Comparison of ENCODE assay signal across 7 cellular contexts in the genomic region with DNA sequence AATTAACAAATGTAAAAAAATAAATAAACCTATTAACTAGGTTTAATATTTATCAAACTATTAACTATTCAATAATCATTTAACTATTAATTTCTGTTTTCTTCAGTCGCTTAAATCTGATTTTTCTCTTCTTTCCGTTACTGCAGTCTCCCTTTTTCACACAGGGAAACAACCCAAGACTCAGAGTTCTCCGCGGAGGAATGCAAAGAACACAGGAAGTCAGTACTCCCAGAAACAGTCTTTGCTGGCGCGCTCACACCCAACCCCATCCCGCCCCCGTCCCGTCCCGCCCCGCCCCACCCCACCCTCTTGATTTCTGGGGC. TPM values are rescaled to one million over a fixed set of nuclear protein-coding genes. Genes with fewer than 3 reads are reported as not detected.
DNase-seq lines count a peak whose midpoint lies in the region; ATAC-seq lines count a peak whose summit lies in the region.

No MANE protein-coding gene starts in this region.

- H3K4me3 ChIP-seq in HUES6 (ENCODE audit: low read depth, low read length) (peak overlapping the region; percentile 53), subcutaneous abdominal adipose tissue (ENCODE audit: low read depth in 1 of 5, low read length in 5 of 5) (peak overlapping the region; percentile 53 to 99 (median 92))

- no peak for ATAC-seq in activated naive CD4-positive, alpha-beta T cell treated with anti-CD3 and anti-CD28 coated beads, Interleukin-2, amount 50 U/mL, for 72 hours
- no peak for ATAC-seq in HG02610 (IDR thresholded peaks at IDR 0.05; ENCODE audit: unreplicated experiment)

- H3K4me1 Mint-ChIP-seq in immature natural killer cell = peaks cover 20 to 42% of the 10 kb centered on the region in 2 donors

- H3K27ac Mint-ChIP-seq in activated naive CD4-positive, alpha-beta T cell treated with anti-CD3 and anti-CD28 coated beads, Interleukin-2, amount 50 U/mL, for 72 hours = peak overlapping the region; percentile 95 to 97
- peak overlapping the region; percentile 60 to 95 (median 88) for H3K27ac Mint-ChIP-seq in immature natural killer cell

- H3K27me3 ChIP-seq in HUES6 (ENCODE audit: control insufficient read depth, insufficient read depth, low read length) (no peaks in the 10 kb centered on the region), subcutaneous abdominal adipose tissue (ENCODE audit: control insufficient read depth in 5 of 5, insufficient read depth in 4 of 5, low read length in 5 of 5) (no peaks in the 10 kb centered on the region)

- peak overlapping the region; percentile 91 to 98 (median 96) for H3K4me3 Mint-ChIP-seq in immature natural killer cell

- H3K36me3 ChIP-seq in HUES6 (ENCODE audit: control insufficient read depth, insufficient read depth, low read length) = peaks cover 24% of the 10 kb centered on the region
- H3K36me3 ChIP-seq in subcutaneous abdominal adipose tissue (ENCODE audit: control insufficient read depth in 5 of 5, insufficient read depth in 5 of 5, low read length in 5 of 5) = peaks cover 14 to 26% (median 24%) of the 10 kb centered on the region in 5 donors

- no peaks in the 10 kb centered on the region for H3K9me3 Mint-ChIP-seq in activated naive CD4-positive, alpha-beta T cell treated with anti-CD3 and anti-CD28 coated beads, Interleukin-2, amount 50 U/mL, for 72 hours
- no peaks in the 10 kb centered on the region for H3K9me3 Mint-ChIP-seq in immature natural killer cell

- H3K36me3 Mint-ChIP-seq in activated naive CD4-positive, alpha-beta T cell treated with anti-CD3 and anti-CD28 coated beads, Interleukin-2, amount 50 U/mL, for 72 hours = peaks cover 13 to 30% of the 10 kb centered on the region in 2 donors
- H3K36me3 Mint-ChIP-seq in immature natural killer cell = peaks cover 3 to 17% (median 14%) of the 10 kb centered on the region in 3 donors

- no peaks in the 10 kb centered on the region for H3K9me3 ChIP-seq in HUES6 (ENCODE audit: control insufficient read depth, insufficient read depth, low read depth, low read length)
- no peaks in the 10 kb centered on the region for H3K9me3 ChIP-seq in subcutaneous abdominal adipose tissue (ENCODE audit: control insufficient read depth in 5 of 5, low read length in 5 of 5)

- no peak overlapping the region for H3K9ac ChIP-seq in HUES6 (ENCODE audit: low read length)
- H3K9ac ChIP-seq in subcutaneous abdominal adipose tissue (ENCODE audit: low read length in 5 of 5) = peak overlapping the region in 3 of 5 donors; percentile 52 to 68 (median 52)

- no peak overlapping the region for H3K27ac ChIP-seq in HUES6 (ENCODE audit: low read depth, low read length)
- H3K27ac ChIP-seq in subcutaneous abdominal adipose tissue (ENCODE audit: low read depth, low read length) = peak overlapping the region; percentile 72

- H3K4me1 ChIP-seq in HUES6 (ENCODE audit: control insufficient read depth, insufficient read depth, low read length) (peaks cover 9% of the 10 kb centered on the region), subcutaneous abdominal adipose tissue (ENCODE audit: control insufficient read depth in 5 of 5, insufficient read depth in 5 of 5, low read length in 5 of 5) (peaks cover 4 to 26% (median 22%) of the 10 kb centered on the region in 5 donors)

- H3K27me3 Mint-ChIP-seq in immature natural killer cell (ENCODE audit: low read depth in 3 of 3) = peaks cover 0 to 4% (median 3%) of the 10 kb centered on the region in 3 donors

- DNase-seq in activated naive CD4-positive, alpha-beta T cell treated with anti-CD3 and anti-CD28 coated beads, Interleukin-2, amount 50 U/mL, for 72 hours (ENCODE audit: low spot score in 2 of 2) = no peak
- DNase-seq in immature natural killer cell (no peak), amygdala (lab: John Stamatoyannopoulos, UW) (no peak), iPS-NIHi7 (ENCODE audit: extremely low spot score) (no peak)

RNA-seq across cellular contexts. Expression of a gene that starts 0.4 kb away (rescaled TPM):
- total RNA-seq in activated naive CD4-positive, alpha-beta T cell treated with anti-CD3 and anti-CD28 coated beads, Interleukin-2, amount 50 U/mL, for 72 hours = 100 to 1,000 TPM; 105 to 142 TPM
- 10 to 100 TPM; 30.4 to 39.6 (median 32.1) TPM for polyA plus RNA-seq in immature natural killer cell

RNA-seq across cellular contexts. Expression of a gene that starts 9.7 kb away (rescaled TPM):
- under 1 TPM in 1 of 2 donors, not detected in 1; 0.27 TPM for total RNA-seq in activated naive CD4-positive, alpha-beta T cell treated with anti-CD3 and anti-CD28 coated beads, Interleukin-2, amount 50 U/mL, for 72 hours
- not detected for polyA plus RNA-seq in immature natural killer cell

RNA-seq across cellular contexts. Expression of a gene that starts 34.1 kb away (rescaled TPM):
- total RNA-seq in activated naive CD4-positive, alpha-beta T cell treated with anti-CD3 and anti-CD28 coated beads, Interleukin-2, amount 50 U/mL, for 72 hours = not detected
- polyA plus RNA-seq in immature natural killer cell = 1 to 10 TPM in 2 of 3 donors, not detected in 1; 2.0 to 4.1 TPM

RNA-seq across cellular contexts. Expression of a gene that starts 35.4 kb away (rescaled TPM):
- 1 to 10 TPM; 7.6 to 7.8 TPM for total RNA-seq in activated naive CD4-positive, alpha-beta T cell treated with anti-CD3 and anti-CD28 coated beads, Interleukin-2, amount 50 U/mL, for 72 hours
- polyA plus RNA-seq in immature natural killer cell = 10 to 100 TPM; 10.9 to 40.0 (median 19.9) TPM

RNA-seq across cellular contexts. Expression of a gene that starts 40.6 kb away (rescaled TPM):
- not detected for total RNA-seq in activated naive CD4-positive, alpha-beta T cell treated with anti-CD3 and anti-CD28 coated beads, Interleukin-2, amount 50 U/mL, for 72 hours
- not detected for polyA plus RNA-seq in immature natural killer cell
